Comparison of ENCODE assay signal across 30 cellular contexts in genomic region chr19:30047355-30047895, GRCh38.
DNase-seq lines count a peak whose midpoint lies in the region; ATAC-seq and TF ChIP-seq lines count a peak whose summit lies in the region.
"Had no signal": no experiment of that assay in that cellular context is flagged by ENCODE, and none has a peak within 500 bp of the region (broad histone marks: within the 10 kb centered on the region; RNA-seq: fewer than 3 reads in every experiment).

No MANE protein-coding gene starts in this region.

- H3K4me2 ChIP-seq in mesenchymal stem cell (ENCODE audit: low read length, poor library complexity, severe bottlenecking) (no peak overlapping the region), smooth muscle cell (no peak overlapping the region)
- H3K4me2 ChIP-seq: A549, hepatocyte had no signal

- peak; percentile 52 for DNase-seq in activated CD4-positive, alpha-beta T cell treated with anti-CD3 and anti-CD28 coated beads, Interleukin-2, amount 10 ng/mL, durations not matched to agents 24 days and 14 days
- no peak for DNase-seq in activated CD4-positive, alpha-beta T cell treated with anti-CD3 and anti-CD28 coated beads for 48 hours
- peak; percentile 20 for DNase-seq in cerebellar cortex (ENCODE audit: low spot score)
- DNase-seq in mesenchymal stem cell: no peak
- peak; percentile 22 for DNase-seq in transverse colon
- DNase-seq in smooth muscle cell (lab: John Stamatoyannopoulos, UW; ENCODE audit: unreplicated experiment): no peak
- DNase-seq in OCI-M1 (lab: John Stamatoyannopoulos, UW): no peak
- DNase-seq: activated CD4-positive, alpha-beta T cell treated with anti-CD3 and anti-CD28 coated beads for 1 hour; activated CD8-positive, alpha-beta memory T cell treated with anti-CD3 and anti-CD28 coated beads, Interleukin-2, amount 50 U/mL, for 48 hours; activated CD8-positive, alpha-beta T cell treated with anti-CD3 and anti-CD28 coated beads for 36 hours; activated naive CD4-positive, alpha-beta T cell treated with anti-CD3 and anti-CD28 coated beads for 36 hours; AML-193; CD4-positive, alpha-beta T cell; effector CD4-positive, alpha-beta T cell; gastrocnemius medialis; Karpas-422; left cardiac atrium; NCI-H1436; NCI-H524; NK-92 treated with Interleukin-12 subunit alpha and Interleukin-12 subunit beta, amount 100 ng/mL, for 24 hours; ovary; stimulated activated naive CD8-positive, alpha-beta T cell treated with anti-CD3 and anti-CD28 coated beads, Interleukin-15, Interleukin-2, amounts not matched to agents 100 U/mL and 50 U/mL, for 24 hours had no signal

- H3K79me1 ChIP-seq in mesenchymal stem cell (replicated peaks; ENCODE audit: low read length, poor library complexity, severe bottlenecking): peaks cover 4% of the 10 kb centered on the region

- no peak for ATAC-seq in GM21423 (IDR thresholded peaks at IDR 0.05; ENCODE audit: unreplicated experiment)
- ATAC-seq: gastrocnemius medialis, left cardiac atrium, Right ventricle myocardium inferior had no signal

- TF ChIP-seq CTCF in transverse colon (IDR thresholded peaks at IDR 0.05): no peak
- no peak for TF ChIP-seq CTCF in smooth muscle cell (IDR thresholded peaks at IDR 0.05; ENCODE audit: borderline replicate concordance, insufficient read depth, poor library complexity, severe bottlenecking)

- no peak for TF ChIP-seq EP300 in transverse colon (IDR thresholded peaks at IDR 0.05; ENCODE audit: low read depth)

- H3K4me3 Mint-ChIP-seq in activated CD4-positive, alpha-beta T cell treated with anti-CD3 and anti-CD28 coated beads, Interleukin-2, amount 10 ng/mL, durations not matched to agents 24 days and 14 days: no peak overlapping the region
- H3K4me3 Mint-ChIP-seq: activated CD8-positive, alpha-beta T cell treated with anti-CD3 and anti-CD28 coated beads for 36 hours; activated naive CD4-positive, alpha-beta T cell treated with anti-CD3 and anti-CD28 coated beads for 36 hours; CD4-positive, alpha-beta T cell; memory B cell had no signal

- no peak for TF ChIP-seq POLR2A in transverse colon (IDR thresholded peaks at IDR 0.05)

- H3F3A ChIP-seq in smooth muscle cell (ENCODE audit: low read depth): no peaks in the 10 kb centered on the region

- no peaks in the 10 kb centered on the region for H3K4me1 Mint-ChIP-seq in activated CD4-positive, alpha-beta T cell treated with anti-CD3 and anti-CD28 coated beads, Interleukin-2, amount 10 ng/mL, durations not matched to agents 24 days and 14 days

- H2BK12ac ChIP-seq in mesenchymal stem cell (ENCODE audit: low read length in 2 of 2): no peak overlapping the region

- 80% methylated on average over 8 of the region's 8 CpGs for WGBS in mesenchymal stem cell
- 45 to 69% methylated on average over 3 to 8 of the region's 8 CpGs for WGBS in transverse colon (ENCODE audit: low coverage in 1 of 2), 2 donors
- 90% methylated on average over 8 of the region's 8 CpGs for WGBS in smooth muscle cell (ENCODE audit: low lambda C conversion rate)

- H2AK5ac ChIP-seq in mesenchymal stem cell (ENCODE audit: low read length, severe bottlenecking): peak overlapping the region; percentile 56

- H3K4me1 ChIP-seq in mesenchymal stem cell (ENCODE audit: control insufficient read depth, insufficient read depth, low read depth, low read length) (peaks cover 8% of the 10 kb centered on the region), transverse colon (no peaks in the 10 kb centered on the region), smooth muscle cell (ENCODE audit: low read depth) (no peaks in the 10 kb centered on the region)
- H3K4me1 ChIP-seq: A549, gastrocnemius medialis had no signal

- H3K27me3 Mint-ChIP-seq in activated CD4-positive, alpha-beta T cell treated with anti-CD3 and anti-CD28 coated beads, Interleukin-2, amount 10 ng/mL, durations not matched to agents 24 days and 14 days: no peaks in the 10 kb centered on the region
- H3K27me3 Mint-ChIP-seq: activated CD8-positive, alpha-beta T cell treated with anti-CD3 and anti-CD28 coated beads for 36 hours; CD4-positive, alpha-beta T cell; memory B cell had no signal

- peaks cover 0 to 5% of the 10 kb centered on the region in 2 experiments for H3K36me3 ChIP-seq in mesenchymal stem cell (ENCODE audit: control insufficient read depth in 1 of 2, insufficient read depth in 2 of 2, low read depth in 1 of 2, low read length in 2 of 2)
- no peaks in the 10 kb centered on the region for H3K36me3 ChIP-seq in transverse colon
- H3K36me3 ChIP-seq in smooth muscle cell (ENCODE audit: low read depth): no peaks in the 10 kb centered on the region
- H3K36me3 ChIP-seq: brain microvascular endothelial cell, gastrocnemius medialis, ovary, tibial nerve had no signal

- no peak overlapping the region for H3K14ac ChIP-seq in mesenchymal stem cell (ENCODE audit: low read length in 2 of 2)

- H4K20me1 ChIP-seq in smooth muscle cell (ENCODE audit: low read depth): no peaks in the 10 kb centered on the region

- H2BK5ac ChIP-seq in mesenchymal stem cell (ENCODE audit: low read depth, low read length, poor library complexity, severe bottlenecking): no peak overlapping the region

- no peaks in the 10 kb centered on the region for H3K9me3 Mint-ChIP-seq in activated CD4-positive, alpha-beta T cell treated with anti-CD3 and anti-CD28 coated beads, Interleukin-2, amount 10 ng/mL, durations not matched to agents 24 days and 14 days
- H3K9me3 Mint-ChIP-seq: activated CD8-positive, alpha-beta T cell treated with anti-CD3 and anti-CD28 coated beads for 36 hours; CD4-positive, alpha-beta T cell; memory B cell had no signal

- no peak overlapping the region for H3K4ac ChIP-seq in mesenchymal stem cell (ENCODE audit: low read depth in 1 of 2, low read length in 2 of 2)

- H2BK120ac ChIP-seq in mesenchymal stem cell (ENCODE audit: low read depth, low read length): no peak overlapping the region

- H3K4me3 ChIP-seq in mesenchymal stem cell (ENCODE audit: insufficient read depth in 1 of 2, low read depth in 1 of 2, low read length in 2 of 2) (no peak overlapping the region), transverse colon (no peak overlapping the region), smooth muscle cell (no peak overlapping the region)
- H3K4me3 ChIP-seq: A549, gastrocnemius medialis, hepatocyte, ovary, skin epidermis, tibial nerve had no signal

- no peaks in the 10 kb centered on the region for H3K79me2 ChIP-seq in smooth muscle cell (ENCODE audit: low read depth)
- H3K79me2 ChIP-seq: hepatocyte had no signal

- in situ Hi-C loops in transverse colon (cut with MboI; ENCODE audit: low pct_ligation_motif_present in 1 of 4, low pct_unique_long_range_greater_than_20kb in 1 of 4, low sequenced_read_pairs in 3 of 4): no loop called here

- no peak overlapping the region for H4K91ac ChIP-seq in mesenchymal stem cell (ENCODE audit: low read length)

- H3K9ac ChIP-seq in mesenchymal stem cell (ENCODE audit: low read length): no peak overlapping the region
- no peak overlapping the region for H3K9ac ChIP-seq in smooth muscle cell (ENCODE audit: low read depth)

- H3K27ac Mint-ChIP-seq in activated CD4-positive, alpha-beta T cell treated with anti-CD3 and anti-CD28 coated beads, Interleukin-2, amount 10 ng/mL, durations not matched to agents 24 days and 14 days: no peak overlapping the region
- H3K27ac Mint-ChIP-seq: activated CD8-positive, alpha-beta T cell treated with anti-CD3 and anti-CD28 coated beads for 36 hours; activated naive CD4-positive, alpha-beta T cell treated with anti-CD3 and anti-CD28 coated beads for 36 hours; CD4-positive, alpha-beta T cell had no signal

- H2BK15ac ChIP-seq in mesenchymal stem cell (ENCODE audit: low read depth, poor library complexity, severe bottlenecking): no peak overlapping the region

- no peak overlapping the region for H4K8ac ChIP-seq in mesenchymal stem cell (ENCODE audit: low read length)

- H3K18ac ChIP-seq in mesenchymal stem cell (ENCODE audit: low read depth in 1 of 2, low read length in 2 of 2): no peak overlapping the region

- H3K27me3 ChIP-seq in mesenchymal stem cell (ENCODE audit: control insufficient read depth in 1 of 2, insufficient read depth in 1 of 2, low read length in 2 of 2): peaks cover 0 to 2% of the 10 kb centered on the region in 2 experiments
- H3K27me3 ChIP-seq in transverse colon: no peaks in the 10 kb centered on the region
- no peaks in the 10 kb centered on the region for H3K27me3 ChIP-seq in smooth muscle cell (ENCODE audit: low read depth)
- H3K27me3 ChIP-seq: brain microvascular endothelial cell, gastrocnemius medialis, hepatocyte, ovary, tibial nerve had no signal

- no peak overlapping the region for H3K23ac ChIP-seq in mesenchymal stem cell (ENCODE audit: low read length in 2 of 2)

- H2AFZ ChIP-seq in mesenchymal stem cell (ENCODE audit: low read depth, low read length) (no peak overlapping the region), smooth muscle cell (ENCODE audit: low read depth) (no peak overlapping the region)
- H2AFZ ChIP-seq: hepatocyte had no signal

- H3K9me3 ChIP-seq in mesenchymal stem cell (ENCODE audit: control insufficient read depth, low read length): no peaks in the 10 kb centered on the region
- no peaks in the 10 kb centered on the region for H3K9me3 ChIP-seq in transverse colon
- H3K9me3 ChIP-seq in smooth muscle cell (replicated peaks; ENCODE audit: low read depth): no peaks in the 10 kb centered on the region
- H3K9me3 ChIP-seq: A549, gastrocnemius medialis, ovary, tibial nerve had no signal

- intact Hi-C loops in activated CD4-positive, alpha-beta T cell treated with anti-CD3 and anti-CD28 coated beads, Interleukin-2, amount 10 ng/mL, durations not matched to agents 24 days and 14 days (cut with micrococcal nuclease): no loop called here
- intact Hi-C loops in transverse colon (cut with DNase I; ENCODE audit: low total_unique reads): no loop called here

- H3K27ac ChIP-seq in mesenchymal stem cell (ENCODE audit: low read length, poor library complexity, severe bottlenecking) (no peak overlapping the region), transverse colon (no peak overlapping the region), smooth muscle cell (ENCODE audit: low read depth) (no peak overlapping the region)
- H3K27ac ChIP-seq: A549, brain microvascular endothelial cell, gastrocnemius medialis, hepatocyte, ovary, skin epidermis had no signal

- H3K36me3 Mint-ChIP-seq in activated CD4-positive, alpha-beta T cell treated with anti-CD3 and anti-CD28 coated beads, Interleukin-2, amount 10 ng/mL, durations not matched to agents 24 days and 14 days (ENCODE audit: low read depth): peaks cover 2% of the 10 kb centered on the region
- H3K36me3 Mint-ChIP-seq: memory B cell had no signal

Comparison
In these comparisons a context has a peak if more than half of its experiments do, and no peak if none do; other contexts are left out.
1. DNase-seq: peak in activated CD4-positive, alpha-beta T cell treated with anti-CD3 and anti-CD28 coated beads, Interleukin-2, amount 10 ng/mL, durations not matched to agents 24 days and 14 days (single experiment), cerebellar cortex (single experiment) and transverse colon (single experiment); none in activated CD4-positive, alpha-beta T cell treated with anti-CD3 and anti-CD28 coated beads for 48 hours (single experiment), mesenchymal stem cell (single experiment), smooth muscle cell (single experiment) and OCI-M1 (single experiment).